In genomic region chr20:33730946-33731692, GRCh38 we compare ENCODE assay signal across 8 cellular contexts. TPM values are rescaled to one million over a fixed set of nuclear protein-coding genes. Genes with fewer than 3 reads are reported as not detected.
DNase-seq lines count a peak whose midpoint lies in the region; TF ChIP-seq lines count a peak whose summit lies in the region.

No MANE protein-coding gene starts in this region.

- CTCF ChIA-PET in OCI-LY7 (lab: Charles Lee; ENCODE audit: unreplicated experiment), result interaction anchor here (1.0 kb wide), 1 partner anchor 50 kb away, joined by 4 read pairs; no protein-coding TSS in a partner anchor

- peaks cover 28 to 33% (median 31%) of the 10 kb centered on the region in 10 experiments for H3K4me1 ChIP-seq in BLaER1 treated with 17β-estradiol and CSF1 and Interleukin-3, amounts not matched to agents 10 nM and 100 nM
- H3K4me1 ChIP-seq in OCI-LY7 (ENCODE audit: insufficient read depth, low read length, poor library complexity, severe bottlenecking) (peaks cover 30% of the 10 kb centered on the region), neuron (ENCODE audit: insufficient read depth, low read length) (peaks cover 8% of the 10 kb centered on the region)

- H3K9ac ChIP-seq in BLaER1 treated with 17β-estradiol and CSF1 and Interleukin-3, amounts not matched to agents 10 nM and 100 nM, result peak overlapping the region; percentile 75 to 89 (median 84)

- no peaks in the 10 kb centered on the region for H3K27me3 ChIP-seq in BLaER1 treated with 17β-estradiol and CSF1 and Interleukin-3, amounts not matched to agents 10 nM and 100 nM
- H3K27me3 ChIP-seq in neuron (ENCODE audit: insufficient read depth, low read length), result no peaks in the 10 kb centered on the region

- H3K4me3 Mint-ChIP-seq in endothelial cell (ENCODE audit: unreplicated experiment), result peak overlapping the region; percentile 86

- no TSS peak for BruUV-seq in OCI-LY7 (replicated peaks; lab: Mats Ljungman, UMichigan)

- TF ChIP-seq CTCF in OCI-LY7 (conservative IDR thresholded peaks at IDR 0.05; ENCODE audit: low read length) (no peak), endothelial cell (IDR thresholded peaks at IDR 0.05; ENCODE audit: unreplicated experiment) (no peak), GM13976 (IDR thresholded peaks at IDR 0.05; ENCODE audit: borderline replicate concordance, control extremely low read depth, extremely low read depth, insufficient read depth, missing control alignments) (no peak)

- no peaks in the 10 kb centered on the region for H3K9me3 Mint-ChIP-seq in endothelial cell (ENCODE audit: unreplicated experiment)

- POLR2A ChIA-PET in OCI-LY7 (lab: Charles Lee), result no interaction called here

- DNase-seq in OCI-LY7 (ENCODE audit: low spot score) (no peak), endothelial cell (ENCODE audit: low spot score) (peak; percentile 6), GM13976 (ENCODE audit: low spot score) (no peak), cerebellar nuclear complex (lab: John Stamatoyannopoulos, UW) (no peak), MV-4-11 (lab: John Stamatoyannopoulos, UW) (no peak), DMS79 (lab: John Stamatoyannopoulos, UW) (no peak)

- H3K4me2 ChIP-seq in BLaER1 treated with 17β-estradiol and CSF1 and Interleukin-3, amounts not matched to agents 10 nM and 100 nM, result peak overlapping the region; percentile 72 to 99 (median 94)
- H3K4me2 ChIP-seq in OCI-LY7 (ENCODE audit: low read length), result peak overlapping the region; percentile 70

- H3K9me3 ChIP-seq in BLaER1 treated with 17β-estradiol and CSF1 and Interleukin-3, amounts not matched to agents 10 nM and 100 nM (replicated peaks in 1 of 11), result peaks cover 8 to 12% (median 10%) of the 10 kb centered on the region in 11 experiments
- H3K9me3 ChIP-seq in OCI-LY7 (ENCODE audit: low read length) (peaks cover 2% of the 10 kb centered on the region; the same call in 1 of the 2 replicates), neuron (ENCODE audit: low read length) (no peaks in the 10 kb centered on the region)

- H3K9me2 ChIP-seq in OCI-LY7 (ENCODE audit: insufficient read depth, low read length), result no peaks in the 10 kb centered on the region

- in situ Hi-C loops in GM13976 (cut with MboI; ENCODE audit: low sequenced_read_pairs, unreplicated experiment), result no loop called here

- H3K27ac ChIP-seq in BLaER1 treated with 17β-estradiol and CSF1 and Interleukin-3, amounts not matched to agents 10 nM and 100 nM, result peak overlapping the region; percentile 73 to 89 (median 84)
- H3K27ac ChIP-seq in OCI-LY7 (ENCODE audit: low read depth, low read length, poor library complexity, severe bottlenecking), result peak overlapping the region; percentile 55

- no peaks in the 10 kb centered on the region for H3K36me3 Mint-ChIP-seq in endothelial cell (ENCODE audit: low read depth, unreplicated experiment)

- peaks cover 10% of the 10 kb centered on the region for H3K4me1 Mint-ChIP-seq in endothelial cell (ENCODE audit: unreplicated experiment)

- intact Hi-C loops in OCI-LY7 (cut with micrococcal nuclease; ENCODE audit: unreplicated experiment), result loop anchor here (1.0 to 5.0 kb wide), 5 partner anchors 45 to 284 kb away; partner anchors contain the start of genes ACTL10, E2F1 and NECAB3

- H3K27me3 Mint-ChIP-seq in endothelial cell (ENCODE audit: unreplicated experiment), result no peaks in the 10 kb centered on the region

- peaks cover 0 to 6% (median 1%) of the 10 kb centered on the region in 11 experiments; a peak in 7 of 22 replicates for H3K36me3 ChIP-seq in BLaER1 treated with 17β-estradiol and CSF1 and Interleukin-3, amounts not matched to agents 10 nM and 100 nM
- no peaks in the 10 kb centered on the region; the same call in 1 of the 2 replicates for H3K36me3 ChIP-seq in OCI-LY7 (ENCODE audit: insufficient read depth, low read length)
- H3K36me3 ChIP-seq in neuron (ENCODE audit: insufficient read depth, low read length), result no peaks in the 10 kb centered on the region

- no peaks in the 10 kb centered on the region; the same call in 1 of the 2 replicates for H3K79me2 ChIP-seq in OCI-LY7 (ENCODE audit: insufficient read depth, low read depth, low read length)

- peak overlapping the region; percentile 57 to 75 (median 69) for H3K4me3 ChIP-seq in BLaER1 treated with 17β-estradiol and CSF1 and Interleukin-3, amounts not matched to agents 10 nM and 100 nM
- peak overlapping the region; percentile 59 for H3K4me3 ChIP-seq in OCI-LY7 (ENCODE audit: low read depth, low read length, poor library complexity, severe bottlenecking)
- peak overlapping the region; percentile 15 for H3K4me3 ChIP-seq in neuron (ENCODE audit: low read length)

- H3K27ac Mint-ChIP-seq in endothelial cell (ENCODE audit: unreplicated experiment), result no peak overlapping the region

- H2AFZ ChIP-seq in OCI-LY7 (ENCODE audit: low read length) (peak overlapping the region; percentile 85), neuron (ENCODE audit: low read depth, low read length) (peak overlapping the region; percentile 74)

- no peaks in the 10 kb centered on the region for H4K20me1 ChIP-seq in BLaER1 treated with 17β-estradiol and CSF1 and Interleukin-3, amounts not matched to agents 10 nM and 100 nM
- no peaks in the 10 kb centered on the region for H4K20me1 ChIP-seq in OCI-LY7 (ENCODE audit: insufficient read depth, low read length)

RNA-seq across cellular contexts. Expression of gene ZNF341, which starts 0.7 kb away (rescaled TPM):
- total RNA-seq in OCI-LY7 (2014; rRNA removed; shearing (Covaris generic)), result 3.2 and 3.4 TPM in 2 replicates
- total RNA-seq in OCI-LY7 (2022), result 6.8 and 7.7 TPM in 2 replicates
- total RNA-seq in endothelial cell (ENCODE audit: unreplicated experiment), result 3.5 TPM

RNA-seq across cellular contexts. Expression of gene PXMP4, which starts 11.0 kb away (rescaled TPM):
- 3.1 and 4.2 TPM in 2 replicates for total RNA-seq in OCI-LY7 (2014; rRNA removed; shearing (Covaris generic))
- total RNA-seq in OCI-LY7 (2022), result 7.8 and 8.2 TPM in 2 replicates
- total RNA-seq in endothelial cell (ENCODE audit: unreplicated experiment), result 6.0 TPM

RNA-seq across cellular contexts. Expression of gene E2F1, which starts 44.9 kb away (rescaled TPM):
- 128 and 135 TPM in 2 replicates for total RNA-seq in OCI-LY7 (2014; rRNA removed; shearing (Covaris generic))
- total RNA-seq in OCI-LY7 (2022), result 148 and 168 TPM in 2 replicates
- total RNA-seq in endothelial cell (ENCODE audit: unreplicated experiment), result 6.7 TPM

RNA-seq across cellular contexts. Expression of gene NECAB3, which starts 56.9 kb away (rescaled TPM):
- total RNA-seq in OCI-LY7 (2014; rRNA removed; shearing (Covaris generic)), result 48.2 and 62.4 TPM in 2 replicates
- 71.3 and 79.4 TPM in 2 replicates for total RNA-seq in OCI-LY7 (2022)
- 9.8 TPM for total RNA-seq in endothelial cell (ENCODE audit: unreplicated experiment)

Comparison
In these comparisons a context has a peak if more than half of its experiments do, and no peak if none do; other contexts are left out.
1. H3K4me3 ChIP-seq: peak in every context shown above with its lines; median percentile 69 in BLaER1 treated with 17β-estradiol and CSF1 and Interleukin-3, amounts not matched to agents 10 nM and 100 nM; 59 in OCI-LY7; 15 in neuron.
2. RNA of gene E2F1, which starts 44.9 kb away (total RNA-seq): 128 to 168 TPM in OCI-LY7; 6.7 TPM in endothelial cell (single experiment); every median in the first group is over 10 times any median in the second.